ENCODE assay signal across 17 cellular contexts in genomic region chr7:105805619-105806018, GRCh38.
DNase-seq lines count a peak whose midpoint lies in the region; ATAC-seq, FAIRE-seq and TF ChIP-seq lines count a peak whose summit lies in the region.
"Had no signal": no experiment of that assay in that cellular context is flagged by ENCODE, and none has a peak within 500 bp of the region (broad histone marks: within the 10 kb centered on the region; RNA-seq: fewer than 3 reads in every experiment).

No MANE protein-coding gene starts in this region.

- H3K4me1 Mint-ChIP-seq in activated naive CD8-positive, alpha-beta T cell (ENCODE audit: low read depth) = peaks cover 68% of the 10 kb centered on the region
- H3K4me1 Mint-ChIP-seq in activated naive CD8-positive, alpha-beta T cell treated with anti-CD3 and anti-CD28 coated beads for 36 hours = peaks cover 67% of the 10 kb centered on the region
- peaks cover 39% of the 10 kb centered on the region for H3K4me1 Mint-ChIP-seq in astrocyte (ENCODE audit: low read depth, unreplicated experiment)
- H3K4me1 Mint-ChIP-seq in stimulated activated naive B cell treated with anti-CD40 and anti-IgM and Interleukin-4, amounts not matched to agents 10 μg/mL and 1 μg/mL and 100 μg/mL, for 72 hours = peaks cover 54 to 60% of the 10 kb centered on the region in 2 donors

- H3K4me2 ChIP-seq in astrocyte (ENCODE audit: low read length) = no peak overlapping the region

- H3K9ac ChIP-seq in astrocyte (ENCODE audit: low read length) = no peak overlapping the region

- no peaks in the 10 kb centered on the region for H3K9me3 Mint-ChIP-seq in activated naive CD8-positive, alpha-beta T cell (ENCODE audit: low read depth)
- H3K9me3 Mint-ChIP-seq in activated naive CD8-positive, alpha-beta T cell treated with anti-CD3 and anti-CD28 coated beads for 36 hours = peaks cover 4% of the 10 kb centered on the region
- H3K9me3 Mint-ChIP-seq in astrocyte (ENCODE audit: unreplicated experiment) = no peaks in the 10 kb centered on the region
- no peaks in the 10 kb centered on the region for H3K9me3 Mint-ChIP-seq in stimulated activated naive B cell treated with anti-CD40 and anti-IgM and Interleukin-4, amounts not matched to agents 10 μg/mL and 1 μg/mL and 100 μg/mL, for 72 hours
- H3K9me3 Mint-ChIP-seq: activated T-cell treated with anti-CD3 and anti-CD28 coated beads, Interleukin-2, amount 50 U/mL, for 72 hours; T-cell had no signal

- peaks cover 32% of the 10 kb centered on the region for H3K4me1 ChIP-seq in astrocyte (ENCODE audit: insufficient read depth, low read length)

- H4K20me1 ChIP-seq in astrocyte (ENCODE audit: insufficient read depth, low read length) = peaks cover 27% of the 10 kb centered on the region

- no peaks in the 10 kb centered on the region for H3K79me2 ChIP-seq in astrocyte (ENCODE audit: insufficient read depth, low read length)

- H3K9me3 ChIP-seq in astrocyte (ENCODE audit: insufficient read depth, low read depth, low read length) = no peaks in the 10 kb centered on the region
- H3K9me3 ChIP-seq: Peyer's patch had no signal

- H3K27ac ChIP-seq in astrocyte (ENCODE audit: low read depth, low read length) = no peak overlapping the region
- H3K27ac ChIP-seq: Peyer's patch had no signal

- no peaks in the 10 kb centered on the region for H3K27me3 ChIP-seq in astrocyte (ENCODE audit: insufficient read depth, low read length)
- H3K27me3 ChIP-seq: Peyer's patch had no signal

- no peaks in the 10 kb centered on the region for H3K36me3 ChIP-seq in astrocyte (ENCODE audit: insufficient read depth, low read length)
- H3K36me3 ChIP-seq: Peyer's patch had no signal

- peak overlapping the region; percentile 27 for H3K4me3 Mint-ChIP-seq in activated naive CD8-positive, alpha-beta T cell
- H3K4me3 Mint-ChIP-seq in activated naive CD8-positive, alpha-beta T cell treated with anti-CD3 and anti-CD28 coated beads for 36 hours = no peak overlapping the region
- no peak overlapping the region for H3K4me3 Mint-ChIP-seq in astrocyte (ENCODE audit: unreplicated experiment)
- H3K4me3 Mint-ChIP-seq in stimulated activated naive B cell treated with anti-CD40 and anti-IgM and Interleukin-4, amounts not matched to agents 10 μg/mL and 1 μg/mL and 100 μg/mL, for 72 hours = no peak overlapping the region
- H3K4me3 Mint-ChIP-seq: activated CD4-positive, alpha-beta T cell treated with anti-CD3 and anti-CD28 coated beads for 36 hours had no signal

- no peak for ATAC-seq in stimulated activated naive B cell treated with anti-CD40 and anti-IgM and Interleukin-4, amounts not matched to agents 10 μg/mL and 1 μg/mL and 100 μg/mL, for 72 hours (replicated peaks)
- no peak for ATAC-seq in HG02884 (IDR thresholded peaks at IDR 0.05; ENCODE audit: unreplicated experiment)
- ATAC-seq: activated CD4-positive, alpha-beta T cell treated with anti-CD3 and anti-CD28 coated beads for 36 hours; activated T-cell treated with anti-CD3 and anti-CD28 coated beads, Interleukin-2, amount 50 U/mL, for 72 hours; T-cell had no signal

- H2AFZ ChIP-seq in astrocyte (ENCODE audit: low read depth, low read length) = no peak overlapping the region

- peaks cover 2% of the 10 kb centered on the region for H3K36me3 Mint-ChIP-seq in activated naive CD8-positive, alpha-beta T cell
- H3K36me3 Mint-ChIP-seq in activated naive CD8-positive, alpha-beta T cell treated with anti-CD3 and anti-CD28 coated beads for 36 hours = peaks cover 8% of the 10 kb centered on the region
- peaks cover 2% of the 10 kb centered on the region for H3K36me3 Mint-ChIP-seq in astrocyte (ENCODE audit: low read depth, unreplicated experiment)
- H3K36me3 Mint-ChIP-seq in stimulated activated naive B cell treated with anti-CD40 and anti-IgM and Interleukin-4, amounts not matched to agents 10 μg/mL and 1 μg/mL and 100 μg/mL, for 72 hours = peaks cover 0 to 4% of the 10 kb centered on the region in 2 donors

- DNase-seq in activated naive CD8-positive, alpha-beta T cell treated with anti-CD3 and anti-CD28 coated beads for 36 hours = no peak
- DNase-seq in astrocyte (ENCODE audit: low read depth) (no peak), iPS-NIHi11 (ENCODE audit: low spot score) (peak; percentile 66), AG20443 (ENCODE audit: low spot score) (no peak), amygdala (lab: John Stamatoyannopoulos, UW) (no peak)
- DNase-seq in stimulated activated naive B cell treated with anti-CD40 and anti-IgM and Interleukin-4, amounts not matched to agents 10 μg/mL and 1 μg/mL and 100 μg/mL, for 72 hours = no peak
- DNase-seq: activated CD4-positive, alpha-beta T cell treated with anti-CD3 and anti-CD28 coated beads for 36 hours; activated T-cell treated with anti-CD3 and anti-CD28 coated beads, Interleukin-2, amount 50 U/mL, for 72 hours; DMS79 treated with DMSO at 0.1 percent for 48 hours; NCI-H2029 treated with DMSO at 0.1 percent for 48 hours; NCI-H526 treated with DMSO at 0.1 percent for 48 hours; Peyer's patch; T-cell had no signal

- peak overlapping the region; percentile 66 for H3K27ac Mint-ChIP-seq in activated naive CD8-positive, alpha-beta T cell
- no peak overlapping the region for H3K27ac Mint-ChIP-seq in activated naive CD8-positive, alpha-beta T cell treated with anti-CD3 and anti-CD28 coated beads for 36 hours
- peak overlapping the region; percentile 35 for H3K27ac Mint-ChIP-seq in astrocyte (ENCODE audit: unreplicated experiment)
- peak overlapping the region; percentile 56 for H3K27ac Mint-ChIP-seq in stimulated activated naive B cell treated with anti-CD40 and anti-IgM and Interleukin-4, amounts not matched to agents 10 μg/mL and 1 μg/mL and 100 μg/mL, for 72 hours
- H3K27ac Mint-ChIP-seq: activated T-cell treated with anti-CD3 and anti-CD28 coated beads, Interleukin-2, amount 50 U/mL, for 72 hours; progenitor cell of endocrine pancreas had no signal

- H3K4me3 ChIP-seq in astrocyte (ENCODE audit: insufficient read depth, low read depth, low read length) = no peak overlapping the region
- H3K4me3 ChIP-seq: Peyer's patch had no signal

- FAIRE-seq in astrocyte (lab: Jason Lieb, UNC) = no peak
- FAIRE-seq: islet of Langerhans had no signal

- H3K27me3 Mint-ChIP-seq in activated naive CD8-positive, alpha-beta T cell = no peaks in the 10 kb centered on the region
- no peaks in the 10 kb centered on the region for H3K27me3 Mint-ChIP-seq in activated naive CD8-positive, alpha-beta T cell treated with anti-CD3 and anti-CD28 coated beads for 36 hours
- H3K27me3 Mint-ChIP-seq in astrocyte (ENCODE audit: low read depth, unreplicated experiment) = no peaks in the 10 kb centered on the region
- peaks cover 0 to 3% of the 10 kb centered on the region in 2 donors for H3K27me3 Mint-ChIP-seq in stimulated activated naive B cell treated with anti-CD40 and anti-IgM and Interleukin-4, amounts not matched to agents 10 μg/mL and 1 μg/mL and 100 μg/mL, for 72 hours
- H3K27me3 Mint-ChIP-seq: T-cell had no signal

- TF ChIP-seq CTCF in astrocyte (IDR thresholded peaks at IDR 0.05; ENCODE audit: insufficient read depth, low read depth, low read length) = no peak
